ENCODE assay signal across 21 cellular contexts in genomic region chr3:194808709-194809108, GRCh38.
DNase-seq lines count a peak whose midpoint lies in the region; ATAC-seq and TF ChIP-seq lines count a peak whose summit lies in the region.
"Had no signal": no experiment of that assay in that cellular context is flagged by ENCODE, and none has a peak within 500 bp of the region (broad histone marks: within the 10 kb centered on the region; RNA-seq: fewer than 3 reads in every experiment).

No MANE protein-coding gene starts in this region.

- no peak overlapping the region for H3K27ac Mint-ChIP-seq in effector memory CD8-positive, alpha-beta T cell
- H3K27ac Mint-ChIP-seq: activated CD8-positive, alpha-beta T cell treated with anti-CD3 and anti-CD28 coated beads for 36 hours; activated T-helper 17 cell treated with anti-CD3 and anti-CD28 coated beads, Interleukin-2, amount 50 U/mL, for 72 hours had no signal

- H3K27me3 ChIP-seq in uterus = no peaks in the 10 kb centered on the region
- H3K27me3 ChIP-seq: esophagus squamous epithelium had no signal

- no peaks in the 10 kb centered on the region for H3K36me3 ChIP-seq in uterus
- H3K36me3 ChIP-seq: esophagus squamous epithelium, left ventricle myocardium inferior had no signal

- H3K27me3 Mint-ChIP-seq in effector memory CD8-positive, alpha-beta T cell = peaks cover 52 to 72% of the 10 kb centered on the region in 2 donors

- no peak for TF ChIP-seq POLR2A in uterus (IDR thresholded peaks at IDR 0.05)

- H3K4me3 ChIP-seq in fibroblast of the aortic adventitia (ENCODE audit: low read depth, low read length) (no peak overlapping the region), uterus (no peak overlapping the region)
- H3K4me3 ChIP-seq: esophagus squamous epithelium, left ventricle myocardium inferior had no signal

- DNase-seq in A172 (ENCODE audit: low spot score) (peak; percentile 79), HCEC 1CT (peak; percentile 3), T1000 (lab: John Stamatoyannopoulos, UW) (peak; percentile 52), fibroblast of the aortic adventitia (ENCODE audit: low read depth) (peak; percentile 48), uterus (no peak), medulla oblongata (ENCODE audit: extremely low spot score) (no peak)
- no peak for DNase-seq in effector memory CD8-positive, alpha-beta T cell
- DNase-seq: ACHN; activated CD8-positive, alpha-beta T cell treated with anti-CD3 and anti-CD28 coated beads for 36 hours; cortex of kidney; esophagus squamous epithelium; hypothalamus; Karpas-422; left ventricle myocardium inferior; NCI-H146; NCI-H510A treated with DMSO at 0.1 percent for 48 hours; posterior cingulate gyrus; stimulated activated naive CD4-positive, alpha-beta T cell had no signal

- no peak overlapping the region for H3K27ac ChIP-seq in uterus
- H3K27ac ChIP-seq: esophagus squamous epithelium, HL-60, left ventricle myocardium inferior had no signal

- no peak for ATAC-seq in effector memory CD8-positive, alpha-beta T cell (replicated peaks)
- no peak for ATAC-seq in GM19395 (IDR thresholded peaks at IDR 0.05; ENCODE audit: unreplicated experiment)
- ATAC-seq: activated CD8-positive, alpha-beta T cell treated with anti-CD3 and anti-CD28 coated beads for 36 hours; activated T-helper 17 cell treated with anti-CD3 and anti-CD28 coated beads, Interleukin-2, amount 50 U/mL, for 72 hours had no signal

- intact Hi-C loops in uterus (cut with DNase I; ENCODE audit: low total_unique reads) = no loop called here

- H3K9me3 ChIP-seq in uterus = no peaks in the 10 kb centered on the region
- H3K9me3 ChIP-seq: esophagus squamous epithelium, left ventricle myocardium inferior had no signal

- no peaks in the 10 kb centered on the region for H3K9me3 Mint-ChIP-seq in effector memory CD8-positive, alpha-beta T cell
- H3K9me3 Mint-ChIP-seq: activated CD8-positive, alpha-beta T cell treated with anti-CD3 and anti-CD28 coated beads for 36 hours; activated T-helper 17 cell treated with anti-CD3 and anti-CD28 coated beads, Interleukin-2, amount 50 U/mL, for 72 hours had no signal

- H3K4me3 Mint-ChIP-seq in effector memory CD8-positive, alpha-beta T cell = no peak overlapping the region
- H3K4me3 Mint-ChIP-seq: activated CD8-positive, alpha-beta T cell treated with anti-CD3 and anti-CD28 coated beads for 36 hours; activated T-helper 17 cell treated with anti-CD3 and anti-CD28 coated beads, Interleukin-2, amount 50 U/mL, for 72 hours had no signal

- TF ChIP-seq CTCF in fibroblast of the aortic adventitia (IDR thresholded peaks at IDR 0.05; ENCODE audit: insufficient read depth, low read length) (no peak), uterus (IDR thresholded peaks at IDR 0.05) (no peak)

- H3K4me1 ChIP-seq in uterus = no peaks in the 10 kb centered on the region
- H3K4me1 ChIP-seq: left ventricle myocardium inferior had no signal

- no peaks in the 10 kb centered on the region for H3K36me3 Mint-ChIP-seq in effector memory CD8-positive, alpha-beta T cell (ENCODE audit: insufficient read depth)

- no peaks in the 10 kb centered on the region for H3K4me1 Mint-ChIP-seq in effector memory CD8-positive, alpha-beta T cell (ENCODE audit: low read depth in 2 of 2)
- H3K4me1 Mint-ChIP-seq: activated T-helper 17 cell treated with anti-CD3 and anti-CD28 coated beads, Interleukin-2, amount 50 U/mL, for 72 hours had no signal

Comparison
In these comparisons a context has a peak if more than half of its experiments do, and no peak if none do; other contexts are left out.
1. DNase-seq: peak in A172 (single experiment), HCEC 1CT (single experiment), T1000 (single experiment) and fibroblast of the aortic adventitia (single experiment); none in effector memory CD8-positive, alpha-beta T cell (0 of 3), uterus (0 of 2) and medulla oblongata (single experiment).